10 cellular contexts compared by ENCODE assay signal in genomic region chr7:100208911-100209408, GRCh38. TPM values are rescaled to one million over a fixed set of nuclear protein-coding genes. Genes with fewer than 3 reads are reported as not detected.
DNase-seq lines count a peak whose midpoint lies in the region; ATAC-seq and TF ChIP-seq lines count a peak whose summit lies in the region.
"Had no signal": no experiment of that assay in that cellular context is flagged by ENCODE, and none has a peak within 500 bp of the region (broad histone marks: within the 10 kb centered on the region; RNA-seq: fewer than 3 reads in every experiment).

No MANE protein-coding gene starts in this region.

- H3K36me3 ChIP-seq in Caco-2 (ENCODE audit: control insufficient read depth, insufficient read depth, low read length) (no peaks in the 10 kb centered on the region), mammary epithelial cell (ENCODE audit: insufficient read depth, low read length) (no peaks in the 10 kb centered on the region), esophagus squamous epithelium (no peaks in the 10 kb centered on the region)

- peaks cover 5% of the 10 kb centered on the region for H3K36me3 Mint-ChIP-seq in central memory CD8-positive, alpha-beta T cell (ENCODE audit: insufficient read depth)
- H3K36me3 Mint-ChIP-seq in Caco-2 (ENCODE audit: insufficient read depth, unreplicated experiment) (peaks cover 7% of the 10 kb centered on the region), Calu3 (ENCODE audit: insufficient read depth, unreplicated experiment) (no peaks in the 10 kb centered on the region)

- 65% methylated on average over 6 of the region's 6 CpGs for WGBS in mammary epithelial cell (ENCODE audit: low coverage, missing lambda C conversion rate)
- 63% methylated on average over 6 of the region's 6 CpGs for WGBS in esophagus squamous epithelium, 2 donors

- H3K4me1 ChIP-seq in Caco-2: 0 out of 2 replicates have a peak, but pooled peaks cover 5% of the 10 kb centered on the region
- no peaks in the 10 kb centered on the region for H3K4me1 ChIP-seq in mammary epithelial cell (ENCODE audit: insufficient read depth, low read length)
- no peaks in the 10 kb centered on the region for H3K4me1 ChIP-seq in esophagus squamous epithelium

- H3K9me3 Mint-ChIP-seq in central memory CD8-positive, alpha-beta T cell: no peaks in the 10 kb centered on the region
- H3K9me3 Mint-ChIP-seq in Caco-2 (ENCODE audit: unreplicated experiment) (no peaks in the 10 kb centered on the region), Calu3 (ENCODE audit: low read depth, unreplicated experiment) (no peaks in the 10 kb centered on the region)

- no peak overlapping the region for H3K4me2 ChIP-seq in mammary epithelial cell (ENCODE audit: insufficient read depth, low read depth, low read length)

- BruUV-seq in Caco-2 (replicated peaks; lab: Mats Ljungman, UMichigan): no TSS peak
- BruUV-seq in Calu3 (replicated peaks; lab: Mats Ljungman, UMichigan): no TSS peak
- no TSS peak for BruUV-seq in mammary epithelial cell (replicated peaks; lab: Mats Ljungman, UMichigan)

- no peaks in the 10 kb centered on the region for H4K20me1 ChIP-seq in mammary epithelial cell (ENCODE audit: insufficient read depth, low read length)

- no peaks in the 10 kb centered on the region for H3K9me3 ChIP-seq in Caco-2
- H3K9me3 ChIP-seq in mammary epithelial cell (replicated peaks; ENCODE audit: insufficient read depth, low read length): no peaks in the 10 kb centered on the region
- H3K9me3 ChIP-seq in esophagus squamous epithelium: no peaks in the 10 kb centered on the region

- POLR2A ChIA-PET in GM10248 (lab: Yijun Ruan, JAX): interaction anchor here (1.3 kb wide), 1 partner anchor 9 kb away, joined by 5 read pairs; no protein-coding TSS in a partner anchor
- POLR2A ChIA-PET in Caco-2 (lab: Charles Lee): no interaction called here

- in situ Hi-C loops in mammary epithelial cell (cut with MboI; ENCODE audit: low sequenced_read_pairs in 2 of 2): no loop called here

- H3K79me2 ChIP-seq in mammary epithelial cell (ENCODE audit: insufficient read depth, low read length): no peaks in the 10 kb centered on the region

- no peaks in the 10 kb centered on the region for H3K27me3 ChIP-seq in Caco-2 (replicated peaks; ENCODE audit: control insufficient read depth, insufficient read depth, low read length)
- peaks cover 2% of the 10 kb centered on the region for H3K27me3 ChIP-seq in mammary epithelial cell (ENCODE audit: insufficient read depth, low read length)
- no peaks in the 10 kb centered on the region for H3K27me3 ChIP-seq in esophagus squamous epithelium

- no peak for TF ChIP-seq CTCF in GM10248 (IDR thresholded peaks at IDR 0.05; ENCODE audit: control extremely low read depth, extremely low read depth, low read depth, missing control alignments)
- no peak for TF ChIP-seq CTCF in Caco-2 (IDR thresholded peaks at IDR 0.05; ENCODE audit: insufficient read depth in 1 of 2, low read depth in 1 of 2, low read length in 1 of 2, severe bottlenecking in 1 of 2, unreplicated experiment in 1 of 2)
- no peak for TF ChIP-seq CTCF in Calu3 (IDR thresholded peaks at IDR 0.05; ENCODE audit: unreplicated experiment)
- TF ChIP-seq CTCF in mammary epithelial cell (conservative IDR thresholded peaks at IDR 0.05 in 1 of 2, IDR thresholded peaks at IDR 0.05 in 1 of 2; ENCODE audit: extremely low read depth in 1 of 2, insufficient read depth in 1 of 2, low read depth in 1 of 2, low read length in 2 of 2): no peak
- TF ChIP-seq CTCF in esophagus squamous epithelium (IDR thresholded peaks at IDR 0.05): no peak

- CTCF ChIA-PET in GM10248 (lab: Yijun Ruan, JAX) (interaction anchor here (1.8 to 11.6 kb wide), 6 partner anchors 8 to 199 kb away, joined by 4 to 130 read pairs (median 19); partner anchors contain the start of genes GPC2 and STAG3), Caco-2 (lab: Charles Lee) (no interaction called here), Calu3 (lab: Charles Lee) (no interaction called here), mammary epithelial cell (lab: Charles Lee; ENCODE audit: low non-redundant PET) (no interaction called here)

- H3K27me3 Mint-ChIP-seq in central memory CD8-positive, alpha-beta T cell: no peaks in the 10 kb centered on the region
- peaks cover 8% of the 10 kb centered on the region for H3K27me3 Mint-ChIP-seq in Caco-2 (ENCODE audit: insufficient read depth, unreplicated experiment)
- H3K27me3 Mint-ChIP-seq in Calu3 (ENCODE audit: unreplicated experiment): peaks cover 40% of the 10 kb centered on the region

- peak overlapping the region; percentile 82 for H3K27ac Mint-ChIP-seq in central memory CD8-positive, alpha-beta T cell (ENCODE audit: low read depth)
- H3K27ac Mint-ChIP-seq in Caco-2 (ENCODE audit: unreplicated experiment): no peak overlapping the region
- H3K27ac Mint-ChIP-seq in Calu3 (ENCODE audit: unreplicated experiment): no peak overlapping the region

- H3K4me3 ChIP-seq in Caco-2 (ENCODE audit: low read depth, low read length) (no peak overlapping the region), mammary epithelial cell (replicated peaks in 1 of 3; ENCODE audit: insufficient read depth in 1 of 3, low read depth in 2 of 3, low read length in 3 of 3) (no peak overlapping the region), esophagus squamous epithelium (no peak overlapping the region)
- H3K4me3 ChIP-seq: lung had no signal

- dilution Hi-C loops in mammary epithelial cell (cut with HindIII; ENCODE audit: low sequenced_read_pairs): no loop called here

- peak; percentile 72 for ATAC-seq in GM19438 (IDR thresholded peaks at IDR 0.05; ENCODE audit: low read depth, unreplicated experiment)
- peak; percentile 75 for ATAC-seq in HG03378 (IDR thresholded peaks at IDR 0.05; ENCODE audit: unreplicated experiment)
- ATAC-seq in central memory CD8-positive, alpha-beta T cell (replicated peaks; ENCODE audit: extremely low read depth, poor library complexity, severe bottlenecking): peak; percentile 45

- H3K4me1 Mint-ChIP-seq in central memory CD8-positive, alpha-beta T cell: peaks cover 51% of the 10 kb centered on the region
- H3K4me1 Mint-ChIP-seq in Caco-2 (ENCODE audit: low read depth, unreplicated experiment) (no peaks in the 10 kb centered on the region), Calu3 (ENCODE audit: low read depth, unreplicated experiment) (no peaks in the 10 kb centered on the region)

- peak overlapping the region; percentile 45 for H3K4me3 Mint-ChIP-seq in central memory CD8-positive, alpha-beta T cell
- H3K4me3 Mint-ChIP-seq in Caco-2 (ENCODE audit: unreplicated experiment) (no peak overlapping the region), Calu3 (ENCODE audit: low read depth, unreplicated experiment) (no peak overlapping the region)

- H3K9ac ChIP-seq in mammary epithelial cell (ENCODE audit: insufficient read depth, low read length): no peak overlapping the region

- no peak overlapping the region for H2AFZ ChIP-seq in mammary epithelial cell (ENCODE audit: low read depth, low read length)

- TF ChIP-seq POLR2A in esophagus squamous epithelium (IDR thresholded peaks at IDR 0.05): no peak

- DNase-seq in GM10248 (ENCODE audit: extremely low spot score) (peak; percentile 75), Caco-2 (no peak), Calu3 (no peak), mammary epithelial cell (no peak), esophagus squamous epithelium (lab: John Stamatoyannopoulos, UW) (no peak)
- DNase-seq in central memory CD8-positive, alpha-beta T cell (ENCODE audit: low spot score in 2 of 2): no peak

- intact Hi-C loops in Caco-2 (cut with micrococcal nuclease; ENCODE audit: unreplicated experiment): no loop called here
- intact Hi-C loops in Calu3 (cut with micrococcal nuclease; ENCODE audit: unreplicated experiment): no loop called here
- intact Hi-C loops in mammary epithelial cell (cut with micrococcal nuclease): no loop called here
- intact Hi-C loops in esophagus squamous epithelium (cut with DNase I): no loop called here

- H3K27ac ChIP-seq in mammary epithelial cell (ENCODE audit: insufficient read depth, low read depth, low read length): no peak overlapping the region
- H3K27ac ChIP-seq in esophagus squamous epithelium: no peak overlapping the region

RNA-seq across cellular contexts. Expression of gene PVRIG, which starts 10.8 kb away (rescaled TPM):
- not detected in 2 replicates for total RNA-seq in Caco-2 (2022)
- total RNA-seq in Calu3 (2022): not detected in 2 replicates
- not detected for total RNA-seq in mammary epithelial cell
- polyA plus RNA-seq in mammary epithelial cell: not detected
- polyA minus RNA-seq in mammary epithelial cell: not detected
- total RNA-seq in esophagus squamous epithelium: under 1 TPM; 0.26 to 0.99 (median 0.67) TPM
- total RNA-seq: Daoy had no signal

RNA-seq across cellular contexts. Expression of gene STAG3, which starts 31.2 kb away (rescaled TPM):
- total RNA-seq in Caco-2 (2022) (1.3 TPM in 2 replicates), Calu3 (2022) (0.66 and 1.2 TPM in 2 replicates), mammary epithelial cell (1 to 10 TPM in 1 of 2 donors, under 1 TPM in 1; 0.33 to 2.7 TPM), esophagus squamous epithelium (under 1 TPM in 2 of 4 donors, not detected in 2; 0.40 to 0.95 TPM)
- 0.34 TPM for polyA plus RNA-seq in mammary epithelial cell
- polyA minus RNA-seq in mammary epithelial cell: not detected

RNA-seq across cellular contexts. Expression of gene GPC2, which starts 31.8 kb away (rescaled TPM):
- 5.0 and 9.7 TPM in 2 replicates for total RNA-seq in Caco-2 (2022)
- 3.2 and 3.6 TPM in 2 replicates for total RNA-seq in Calu3 (2022)
- 1 to 10 TPM; 4.0 to 6.4 TPM for total RNA-seq in mammary epithelial cell
- polyA plus RNA-seq in mammary epithelial cell: 0.53 TPM
- polyA minus RNA-seq in mammary epithelial cell: 0.88 TPM
- 1 to 10 TPM in 1 of 4 donors, under 1 TPM in 2, not detected in 1; 0.57 to 1.4 (median 0.83) TPM for total RNA-seq in esophagus squamous epithelium

RNA-seq across cellular contexts. Expression of gene GAL3ST4, which starts 40.5 kb away (rescaled TPM):
- total RNA-seq in Caco-2 (2022) (0.56 and 0.88 TPM in 2 replicates), Calu3 (2022) (0.14 TPM in 1 of 2 replicates, not detected in the other), mammary epithelial cell (10 to 100 TPM in 1 of 2 donors, 1 to 10 TPM in 1; 2.0 to 10.6 TPM), esophagus squamous epithelium (1 to 10 TPM; 2.5 to 7.5 (median 5.3) TPM)
- polyA plus RNA-seq in mammary epithelial cell: 5.9 TPM
- polyA minus RNA-seq in mammary epithelial cell: 2.6 TPM

RNA-seq across cellular contexts. Expression of gene TRAPPC14, which starts 50.4 kb away (rescaled TPM):
- total RNA-seq in Caco-2 (2022) (23.2 and 23.5 TPM in 2 replicates), Calu3 (2022) (17.4 and 17.5 TPM in 2 replicates), mammary epithelial cell (10 to 100 TPM; 15.3 to 28.5 TPM), esophagus squamous epithelium (10 to 100 TPM in 3 of 4 donors, 1 to 10 TPM in 1; 9.3 to 20.2 (median 13.1) TPM)
- 3.0 TPM for polyA plus RNA-seq in mammary epithelial cell
- polyA minus RNA-seq in mammary epithelial cell: 5.3 TPM
